In the genomic region with DNA sequence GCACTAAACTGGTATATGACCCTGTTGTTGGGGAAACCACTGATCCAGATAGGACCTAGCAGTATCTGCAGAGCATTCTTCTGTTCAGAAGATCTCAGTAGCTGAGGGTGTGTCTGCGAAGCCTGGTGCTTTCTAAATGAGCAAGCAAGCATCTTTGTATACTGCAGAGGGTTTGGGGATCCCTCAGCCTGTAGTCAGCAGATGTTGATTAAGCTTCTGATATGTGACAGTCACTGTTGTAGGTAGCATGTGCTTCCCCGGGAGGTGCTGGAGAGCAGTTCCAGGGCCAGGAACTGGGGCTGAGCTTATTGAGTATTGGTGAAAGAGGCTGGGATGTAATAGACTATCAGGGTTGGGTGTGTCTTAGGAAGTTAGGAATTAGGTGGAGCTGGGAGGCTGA, we compare ENCODE assay signal across 1 cellular context.
TF ChIP-seq lines count a peak whose summit lies in the region.

No MANE protein-coding gene starts in this region.

TF ChIP-seq in GM12878, 131 proteins besides CTCF, POLR2A, EP300 and RAD21:
- TF ChIP-seq, protein P1, sequence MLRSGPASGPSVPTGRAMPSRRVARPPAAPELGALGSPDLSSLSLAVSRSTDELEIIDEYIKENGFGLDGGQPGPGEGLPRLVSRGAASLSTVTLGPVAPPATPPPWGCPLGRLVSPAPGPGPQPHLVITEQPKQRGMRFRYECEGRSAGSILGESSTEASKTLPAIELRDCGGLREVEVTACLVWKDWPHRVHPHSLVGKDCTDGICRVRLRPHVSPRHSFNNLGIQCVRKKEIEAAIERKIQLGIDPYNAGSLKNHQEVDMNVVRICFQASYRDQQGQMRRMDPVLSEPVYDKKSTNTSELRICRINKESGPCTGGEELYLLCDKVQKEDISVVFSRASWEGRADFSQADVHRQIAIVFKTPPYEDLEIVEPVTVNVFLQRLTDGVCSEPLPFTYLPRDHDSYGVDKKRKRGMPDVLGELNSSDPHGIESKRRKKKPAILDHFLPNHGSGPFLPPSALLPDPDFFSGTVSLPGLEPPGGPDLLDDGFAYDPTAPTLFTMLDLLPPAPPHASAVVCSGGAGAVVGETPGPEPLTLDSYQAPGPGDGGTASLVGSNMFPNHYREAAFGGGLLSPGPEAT (IDR thresholded peaks at IDR 0.05; ENCODE audit: low read depth), result no peak
- TF ChIP-seq HDGF (IDR thresholded peaks at IDR 0.05), result peak; percentile 58; the same call in 1 of the 2 replicates
- peak; percentile 62 for TF ChIP-seq JUNB (IDR thresholded peaks at IDR 0.05)
TF ChIP-seq in GM12878: peak in this region for 2.
